ENCODE assay signal across 22 cellular contexts in genomic region chr12:108349245-108349644, GRCh38. TPM values are rescaled to one million over a fixed set of nuclear protein-coding genes. Genes with fewer than 3 reads are reported as not detected.
DNase-seq lines count a peak whose midpoint lies in the region; ATAC-seq and TF ChIP-seq lines count a peak whose summit lies in the region.
"Had no signal": no experiment of that assay in that cellular context is flagged by ENCODE, and none has a peak within 500 bp of the region (broad histone marks: within the 10 kb centered on the region; RNA-seq: fewer than 3 reads in every experiment).

No MANE protein-coding gene starts in this region.

- H3K27ac Mint-ChIP-seq in progenitor cell of endocrine pancreas: no peak overlapping the region
- H3K27ac Mint-ChIP-seq: activated naive CD4-positive, alpha-beta T cell treated with anti-CD3 and anti-CD28 coated beads, Interleukin-2, amount 50 U/mL, for 72 hours had no signal

- ATAC-seq in thoracic aorta (ENCODE audit: insufficient number of reproducible peaks, low FRiP score, low read depth): peak; percentile 99
- ATAC-seq: activated naive CD4-positive, alpha-beta T cell treated with anti-CD3 and anti-CD28 coated beads, Interleukin-2, amount 50 U/mL, for 72 hours; activated T-cell treated with anti-CD3 and anti-CD28 coated beads, Interleukin-2, amount 50 U/mL, for 4 hours; body of pancreas; left colon had no signal

- no peaks in the 10 kb centered on the region for H3K36me3 Mint-ChIP-seq in progenitor cell of endocrine pancreas (ENCODE audit: insufficient read depth)
- H3K36me3 Mint-ChIP-seq: activated naive CD4-positive, alpha-beta T cell treated with anti-CD3 and anti-CD28 coated beads, Interleukin-2, amount 50 U/mL, for 72 hours had no signal

- TF ChIP-seq CTCF in choroid plexus epithelial cell (conservative IDR thresholded peaks at IDR 0.05; ENCODE audit: low read depth, low read length) (no peak), thoracic aorta (IDR thresholded peaks at IDR 0.05) (no peak), progenitor cell of endocrine pancreas (IDR thresholded peaks at IDR 0.05; ENCODE audit: unreplicated experiment) (no peak)

- no peaks in the 10 kb centered on the region for H3K36me3 ChIP-seq in thoracic aorta
- H3K36me3 ChIP-seq: stomach had no signal

- H3K4me1 ChIP-seq in thoracic aorta (ENCODE audit: control insufficient read depth in 1 of 2, low read depth in 2 of 2): peaks cover 10 to 16% of the 10 kb centered on the region in 2 donors
- H3K4me1 ChIP-seq: body of pancreas, stomach had no signal

- H3K27me3 Mint-ChIP-seq in progenitor cell of endocrine pancreas: peaks cover 5% of the 10 kb centered on the region

- H3K27me3 ChIP-seq in thoracic aorta (replicated peaks; ENCODE audit: insufficient read depth): no peaks in the 10 kb centered on the region
- H3K27me3 ChIP-seq: body of pancreas, stomach had no signal

- H3K4me3 ChIP-seq in choroid plexus epithelial cell (ENCODE audit: low read depth, low read length): no peak overlapping the region
- H3K4me3 ChIP-seq in thoracic aorta: peak overlapping the region; percentile 47
- H3K4me3 ChIP-seq: body of pancreas, stomach had no signal

- DNase-seq in DMS53 (lab: John Stamatoyannopoulos, UW) (peak; percentile 28), DMS53 treated with DMSO at 0.1 percent for 48 hours (lab: John Stamatoyannopoulos, UW; ENCODE audit: unreplicated experiment) (no peak), choroid plexus epithelial cell (ENCODE audit: low read depth) (peak; percentile 67), myocyte (ENCODE audit: low read depth) (peak; percentile 30), thoracic aorta (ENCODE audit: low spot score) (no peak), ecto neural progenitor cell (ENCODE audit: low spot score) (no peak), progenitor cell of endocrine pancreas (ENCODE audit: low spot score, unreplicated experiment) (no peak), T-helper 2 cell (no peak)
- DNase-seq: activated CD8-positive, alpha-beta memory T cell treated with anti-CD3 and anti-CD28 coated beads for 24 hours; activated T-cell treated with anti-CD3 and anti-CD28 coated beads, Interleukin-2, amount 50 U/mL, for 4 hours; body of pancreas; dermis blood vessel endothelial cell; foreskin melanocyte; left colon; midbrain; NCI-H2107; NCI-H524; RPMI8226; stomach; T1000 had no signal

- peak overlapping the region; percentile 93 to 95 for H3K27ac ChIP-seq in thoracic aorta
- H3K27ac ChIP-seq: 22Rv1, body of pancreas, stomach had no signal

- no peaks in the 10 kb centered on the region for H3K9me3 Mint-ChIP-seq in progenitor cell of endocrine pancreas (ENCODE audit: low read depth)

- no peaks in the 10 kb centered on the region for H3K9me3 ChIP-seq in thoracic aorta
- H3K9me3 ChIP-seq: body of pancreas, stomach had no signal

- H3K4me3 Mint-ChIP-seq in progenitor cell of endocrine pancreas (ENCODE audit: low read depth): no peak overlapping the region
- H3K4me3 Mint-ChIP-seq: activated T-cell treated with anti-CD3 and anti-CD28 coated beads, Interleukin-2, amount 50 U/mL, for 4 hours had no signal

- H3K4me1 Mint-ChIP-seq in progenitor cell of endocrine pancreas (ENCODE audit: low read depth): no peaks in the 10 kb centered on the region

RNA-seq across cellular contexts. Expression of gene CMKLR1, which starts 10.1 kb away (rescaled TPM):
- total RNA-seq in myocyte (10.6 and 15.3 TPM in 2 replicates), thoracic aorta (10 to 100 TPM; 56.6 to 73.8 TPM), progenitor cell of endocrine pancreas (not detected in 2 replicates)
- polyA plus RNA-seq in myocyte (2012): 44.3 TPM
- total RNA-seq: activated naive CD4-positive, alpha-beta T cell treated with anti-CD3 and anti-CD28 coated beads, Interleukin-2, amount 50 U/mL, for 72 hours had no signal

Comparison
In these comparisons a context has a peak if more than half of its experiments do, and no peak if none do; other contexts are left out.
1. DNase-seq: peak in DMS53 (single experiment), choroid plexus epithelial cell (single experiment) and myocyte (single experiment); none in DMS53 treated with DMSO at 0.1 percent for 48 hours (single experiment), thoracic aorta (single experiment), ecto neural progenitor cell (single experiment), progenitor cell of endocrine pancreas (single experiment) and T-helper 2 cell (0 of 5).
2. RNA of gene CMKLR1, which starts 10.1 kb away (total RNA-seq): 56.6 to 73.8 TPM in thoracic aorta and 10.6 to 15.3 TPM in myocyte; not detected in progenitor cell of endocrine pancreas; every median in the first group is over 10 times any median in the second.